8 cellular contexts compared by ENCODE assay signal in genomic region chr19:1258707-1259205, GRCh38. TPM values are rescaled to one million over a fixed set of nuclear protein-coding genes. Genes with fewer than 3 reads are reported as not detected.
DNase-seq lines count a peak whose midpoint lies in the region; ATAC-seq and TF ChIP-seq lines count a peak whose summit lies in the region.

No MANE protein-coding gene starts in this region.

- no peak overlapping the region for H2AFZ ChIP-seq in neural cell (ENCODE audit: low read depth, low read length)

- peak overlapping the region; percentile 100 for H3K27ac ChIP-seq in CD4-positive, CD25-positive, alpha-beta regulatory T cell (ENCODE audit: insufficient read depth, low read length, poor library complexity, severe bottlenecking)
- peak overlapping the region; percentile 88 for H3K27ac ChIP-seq in KOPT-K1 (ENCODE audit: low read depth, low read length, poor library complexity, severe bottlenecking)
- H3K27ac ChIP-seq in neural cell (ENCODE audit: low read length): peak overlapping the region; percentile 95

- H3K9me3 ChIP-seq in CD4-positive, CD25-positive, alpha-beta regulatory T cell (ENCODE audit: control insufficient read depth in 2 of 2, low read length in 2 of 2): no peaks in the 10 kb centered on the region
- no peaks in the 10 kb centered on the region for H3K9me3 ChIP-seq in KOPT-K1 (ENCODE audit: insufficient read depth, low read length, poor library complexity, severe bottlenecking)
- H3K9me3 ChIP-seq in neural cell (ENCODE audit: low read length): no peaks in the 10 kb centered on the region

- no peaks in the 10 kb centered on the region for H3K27me3 ChIP-seq in CD4-positive, CD25-positive, alpha-beta regulatory T cell (ENCODE audit: control insufficient read depth, insufficient read depth, low read length)
- H3K27me3 ChIP-seq in neural cell (ENCODE audit: insufficient read depth, low read depth, low read length): no peaks in the 10 kb centered on the region

- H3K9me2 ChIP-seq in neural cell (ENCODE audit: insufficient read depth, low read length): no peaks in the 10 kb centered on the region

- H3K79me2 ChIP-seq in neural cell (replicated peaks; ENCODE audit: insufficient read depth, low read length): peaks cover 52% of the 10 kb centered on the region

- no peak for DNase-seq in CD4-positive, CD25-positive, alpha-beta regulatory T cell
- DNase-seq in cardiac fibroblast (ENCODE audit: low read depth in 2 of 2): no peak
- no peak for DNase-seq in SK-N-DZ (ENCODE audit: low spot score)
- no peak for DNase-seq in NCI-H748 (lab: John Stamatoyannopoulos, UW; ENCODE audit: unreplicated experiment)
- no peak for DNase-seq in GM20000 (ENCODE audit: low spot score)

- no peak for TF ChIP-seq RAD21 in neural cell (conservative IDR thresholded peaks at IDR 0.05)

- TF ChIP-seq CTCF in cardiac fibroblast (IDR thresholded peaks at IDR 0.05; ENCODE audit: low read depth, low read length) (peak; percentile 3), neural cell (IDR thresholded peaks at IDR 0.05; ENCODE audit: poor library complexity, severe bottlenecking) (no peak), GM20000 (IDR thresholded peaks at IDR 0.05; ENCODE audit: extremely low read depth, missing control alignments) (no peak)

- peak in 1 of 2 donors; percentile 3 for ATAC-seq in CD4-positive, CD25-positive, alpha-beta regulatory T cell (ENCODE audit: low read depth in 2 of 2)
- ATAC-seq in HG02678 (IDR thresholded peaks at IDR 0.05; ENCODE audit: unreplicated experiment): no peak

- peaks cover 0 to 2% (median 0%) of the 10 kb centered on the region in 7 donors for H3K9me3 Mint-ChIP-seq in CD4-positive, CD25-positive, alpha-beta regulatory T cell

- peaks cover 0 to 65% (median 23%) of the 10 kb centered on the region in 4 donors for H3K4me1 Mint-ChIP-seq in CD4-positive, CD25-positive, alpha-beta regulatory T cell

- H3K36me3 ChIP-seq in CD4-positive, CD25-positive, alpha-beta regulatory T cell (ENCODE audit: control insufficient read depth, insufficient read depth, low read length): peaks cover 35% of the 10 kb centered on the region
- peaks cover 47% of the 10 kb centered on the region for H3K36me3 ChIP-seq in KOPT-K1 (ENCODE audit: insufficient read depth, low read length)
- H3K36me3 ChIP-seq in neural cell (ENCODE audit: insufficient read depth, low read length): no peaks in the 10 kb centered on the region

- no peak overlapping the region for H3K4me2 ChIP-seq in neural cell (ENCODE audit: low read length)

- peak overlapping the region; percentile 57 for H3K4me3 ChIP-seq in CD4-positive, CD25-positive, alpha-beta regulatory T cell (ENCODE audit: low read depth, low read length)
- no peak overlapping the region for H3K4me3 ChIP-seq in cardiac fibroblast (replicated peaks in 1 of 2; ENCODE audit: low read depth in 2 of 2, low read length in 2 of 2)
- H3K4me3 ChIP-seq in neural cell (ENCODE audit: low read length): no peak overlapping the region

- peaks cover 1% of the 10 kb centered on the region for H4K20me1 ChIP-seq in neural cell (ENCODE audit: insufficient read depth)

- TF ChIP-seq EP300 in neural cell (conservative IDR thresholded peaks at IDR 0.05; ENCODE audit: poor library complexity, severe bottlenecking): no peak

- H3K27me3 Mint-ChIP-seq in CD4-positive, CD25-positive, alpha-beta regulatory T cell: peaks cover 16% of the 10 kb centered on the region

- no peak overlapping the region for H3K9ac ChIP-seq in neural cell (ENCODE audit: low read length)

- peak overlapping the region; percentile 85 to 96 (median 92) for H3K4me3 Mint-ChIP-seq in CD4-positive, CD25-positive, alpha-beta regulatory T cell

- H3F3A ChIP-seq in neural cell (ENCODE audit: insufficient read depth, low read length, poor library complexity, severe bottlenecking): no peaks in the 10 kb centered on the region

- H3K36me3 Mint-ChIP-seq in CD4-positive, CD25-positive, alpha-beta regulatory T cell: no peaks in the 10 kb centered on the region

- H3K4me1 ChIP-seq in CD4-positive, CD25-positive, alpha-beta regulatory T cell (ENCODE audit: control insufficient read depth, insufficient read depth, low read length, poor library complexity, severe bottlenecking): peaks cover 77% of the 10 kb centered on the region

- peak overlapping the region; percentile 97 to 99 (median 98) for H3K27ac Mint-ChIP-seq in CD4-positive, CD25-positive, alpha-beta regulatory T cell

TF ChIP-seq in neural cell, 6 proteins besides CTCF, POLR2A, EP300 and RAD21:
- TF ChIP-seq TAF1 (IDR thresholded peaks at IDR 0.05; ENCODE audit: low read depth): no peak
- no peak for TF ChIP-seq SMC3 (conservative IDR thresholded peaks at IDR 0.05; ENCODE audit: poor library complexity)
- TF ChIP-seq REST (IDR thresholded peaks at IDR 0.05; ENCODE audit: borderline replicate concordance): peak; percentile 9
- no peak for TF ChIP-seq EZH2 (IDR thresholded peaks at IDR 0.05; ENCODE audit: borderline replicate concordance, insufficient read depth, low read length, poor library complexity, severe bottlenecking)
- no peak for TF ChIP-seq MXI1 (conservative IDR thresholded peaks at IDR 0.05; ENCODE audit: poor library complexity, severe bottlenecking)
- no peak for TF ChIP-seq POLR2AphosphoS5 (IDR thresholded peaks at IDR 0.05)

RNA-seq across cellular contexts. Expression of gene MIDN, which starts 10.4 kb away (rescaled TPM):
- 126 TPM for total RNA-seq in CD4-positive, CD25-positive, alpha-beta regulatory T cell
- 1 to 10 TPM; 1.4 to 3.4 (median 1.8) TPM for polyA plus RNA-seq in CD4-positive, CD25-positive, alpha-beta regulatory T cell
- polyA plus RNA-seq in neural cell: 24.8 and 28.3 TPM in 2 replicates
- 56.4 and 57.9 TPM in 2 replicates for polyA minus RNA-seq in neural cell
- 23.3 and 31.3 TPM in 2 replicates for polyA plus RNA-seq in SK-N-DZ (2014; cell fraction: cytosol; rRNA removed)
- 74.4 and 125 TPM in 2 replicates for polyA plus RNA-seq in SK-N-DZ (2014; cell fraction: nucleus; rRNA removed)

RNA-seq across cellular contexts. Expression of gene CIRBP, which starts 10.4 kb away (rescaled TPM):
- total RNA-seq in CD4-positive, CD25-positive, alpha-beta regulatory T cell: 497 TPM
- 100 to 1,000 TPM; 172 to 243 (median 210) TPM for polyA plus RNA-seq in CD4-positive, CD25-positive, alpha-beta regulatory T cell
- polyA plus RNA-seq in neural cell: 1,663 and 1,665 TPM in 2 replicates
- 542 and 651 TPM in 2 replicates for polyA minus RNA-seq in neural cell
- polyA plus RNA-seq in SK-N-DZ (2014; cell fraction: cytosol; rRNA removed): 479 and 663 TPM in 2 replicates
- polyA plus RNA-seq in SK-N-DZ (2014; cell fraction: nucleus; rRNA removed): 559 and 732 TPM in 2 replicates

RNA-seq across cellular contexts. Expression of gene FAM174C, which starts 16.6 kb away (rescaled TPM):
- total RNA-seq in CD4-positive, CD25-positive, alpha-beta regulatory T cell: 44.2 TPM
- 10 to 100 TPM; 72.9 to 91.3 (median 88.4) TPM for polyA plus RNA-seq in CD4-positive, CD25-positive, alpha-beta regulatory T cell
- polyA plus RNA-seq in neural cell: 21.7 and 28.4 TPM in 2 replicates
- 5.1 and 7.5 TPM in 2 replicates for polyA minus RNA-seq in neural cell
- 27.6 and 35.5 TPM in 2 replicates for polyA plus RNA-seq in SK-N-DZ (2014; cell fraction: cytosol; rRNA removed)
- 40.1 and 42.4 TPM in 2 replicates for polyA plus RNA-seq in SK-N-DZ (2014; cell fraction: nucleus; rRNA removed)

RNA-seq across cellular contexts. Expression of gene ATP5F1D, which starts 17.2 kb away (rescaled TPM):
- total RNA-seq in CD4-positive, CD25-positive, alpha-beta regulatory T cell: 124 TPM
- polyA plus RNA-seq in CD4-positive, CD25-positive, alpha-beta regulatory T cell: 100 to 1,000 TPM; 208 to 236 (median 223) TPM
- 22.8 and 47.8 TPM in 2 replicates for polyA plus RNA-seq in neural cell
- 9.0 and 13.3 TPM in 2 replicates for polyA minus RNA-seq in neural cell
- 69.7 and 75.2 TPM in 2 replicates for polyA plus RNA-seq in SK-N-DZ (2014; cell fraction: cytosol; rRNA removed)
- 50.9 and 102 TPM in 2 replicates for polyA plus RNA-seq in SK-N-DZ (2014; cell fraction: nucleus; rRNA removed)

RNA-seq across cellular contexts. Expression of gene CBARP, which starts 21.0 kb away (rescaled TPM):
- 0.12 TPM for total RNA-seq in CD4-positive, CD25-positive, alpha-beta regulatory T cell
- polyA plus RNA-seq in CD4-positive, CD25-positive, alpha-beta regulatory T cell: not detected
- 18.2 and 24.5 TPM in 2 replicates for polyA plus RNA-seq in neural cell
- polyA minus RNA-seq in neural cell: 16.6 and 21.7 TPM in 2 replicates
- 12.3 and 24.2 TPM in 2 replicates for polyA plus RNA-seq in SK-N-DZ (2014; cell fraction: cytosol; rRNA removed)
- 44.5 and 49.5 TPM in 2 replicates for polyA plus RNA-seq in SK-N-DZ (2014; cell fraction: nucleus; rRNA removed)
